In the genomic region with DNA sequence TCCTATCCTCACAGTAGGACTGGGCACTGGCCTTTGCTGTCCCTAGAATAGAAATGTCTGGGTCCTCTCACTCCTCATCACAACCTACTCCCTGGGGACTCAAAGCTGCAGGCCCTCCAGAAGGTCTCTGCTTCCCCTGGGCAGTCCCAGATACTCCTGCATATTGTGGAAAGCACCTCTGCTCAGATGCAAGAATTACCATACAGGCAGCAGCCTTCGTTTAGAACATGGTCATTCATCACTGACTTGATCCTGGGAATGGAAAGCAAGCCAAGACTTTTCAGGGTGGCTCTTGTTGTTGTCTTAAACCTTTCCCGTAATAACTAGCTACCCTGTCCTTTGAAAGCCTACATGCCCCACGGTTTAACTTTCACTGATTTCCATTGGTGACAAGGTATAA, we compare ENCODE assay signal across 1 cellular context.
TF ChIP-seq lines count a peak whose summit lies in the region.

No MANE protein-coding gene starts in this region.

TF ChIP-seq in HepG2, 621 proteins besides CTCF, POLR2A, EP300 and RAD21:
- TF ChIP-seq GABPB1 (CRISPR knock-in tag; IDR thresholded peaks at IDR 0.05) (no peak), ZMYM4 (CRISPR knock-in tag; IDR thresholded peaks at IDR 0.05) (no peak), MTF1 (CRISPR knock-in tag; IDR thresholded peaks at IDR 0.05) (no peak), ZFP90 (CRISPR knock-in tag; IDR thresholded peaks at IDR 0.05; ENCODE audit: borderline replicate concordance) (no peak), NFKBIZ (CRISPR knock-in tag; IDR thresholded peaks at IDR 0.05) (no peak), NR2C2 (CRISPR knock-in tag; IDR thresholded peaks at IDR 0.05; ENCODE audit: borderline replicate concordance) (no peak), ZNF670 (CRISPR knock-in tag; IDR thresholded peaks at IDR 0.05; ENCODE audit: borderline replicate concordance) (no peak), ZFP37 (CRISPR knock-in tag; IDR thresholded peaks at IDR 0.05; ENCODE audit: borderline replicate concordance) (no peak), ATF1 (CRISPR knock-in tag; IDR thresholded peaks at IDR 0.05) (no peak), ZNF766 (CRISPR knock-in tag; IDR thresholded peaks at IDR 0.05; ENCODE audit: borderline replicate concordance) (no peak), ZNF367 (CRISPR knock-in tag; IDR thresholded peaks at IDR 0.05; ENCODE audit: borderline replicate concordance) (no peak), PHF21A (CRISPR knock-in tag; IDR thresholded peaks at IDR 0.05) (no peak), ZNF10 (CRISPR knock-in tag; IDR thresholded peaks at IDR 0.05; ENCODE audit: borderline replicate concordance, low read depth) (no peak), ZNF468 (CRISPR knock-in tag; IDR thresholded peaks at IDR 0.05) (no peak), ZNF562 (CRISPR knock-in tag; IDR thresholded peaks at IDR 0.05; ENCODE audit: borderline replicate concordance) (no peak), ZNF496 (CRISPR knock-in tag; IDR thresholded peaks at IDR 0.05; ENCODE audit: insufficient replicate concordance) (no peak), FOSL2 (CRISPR knock-in tag; IDR thresholded peaks at IDR 0.05) (no peak)
- TF ChIP-seq, protein P1, sequence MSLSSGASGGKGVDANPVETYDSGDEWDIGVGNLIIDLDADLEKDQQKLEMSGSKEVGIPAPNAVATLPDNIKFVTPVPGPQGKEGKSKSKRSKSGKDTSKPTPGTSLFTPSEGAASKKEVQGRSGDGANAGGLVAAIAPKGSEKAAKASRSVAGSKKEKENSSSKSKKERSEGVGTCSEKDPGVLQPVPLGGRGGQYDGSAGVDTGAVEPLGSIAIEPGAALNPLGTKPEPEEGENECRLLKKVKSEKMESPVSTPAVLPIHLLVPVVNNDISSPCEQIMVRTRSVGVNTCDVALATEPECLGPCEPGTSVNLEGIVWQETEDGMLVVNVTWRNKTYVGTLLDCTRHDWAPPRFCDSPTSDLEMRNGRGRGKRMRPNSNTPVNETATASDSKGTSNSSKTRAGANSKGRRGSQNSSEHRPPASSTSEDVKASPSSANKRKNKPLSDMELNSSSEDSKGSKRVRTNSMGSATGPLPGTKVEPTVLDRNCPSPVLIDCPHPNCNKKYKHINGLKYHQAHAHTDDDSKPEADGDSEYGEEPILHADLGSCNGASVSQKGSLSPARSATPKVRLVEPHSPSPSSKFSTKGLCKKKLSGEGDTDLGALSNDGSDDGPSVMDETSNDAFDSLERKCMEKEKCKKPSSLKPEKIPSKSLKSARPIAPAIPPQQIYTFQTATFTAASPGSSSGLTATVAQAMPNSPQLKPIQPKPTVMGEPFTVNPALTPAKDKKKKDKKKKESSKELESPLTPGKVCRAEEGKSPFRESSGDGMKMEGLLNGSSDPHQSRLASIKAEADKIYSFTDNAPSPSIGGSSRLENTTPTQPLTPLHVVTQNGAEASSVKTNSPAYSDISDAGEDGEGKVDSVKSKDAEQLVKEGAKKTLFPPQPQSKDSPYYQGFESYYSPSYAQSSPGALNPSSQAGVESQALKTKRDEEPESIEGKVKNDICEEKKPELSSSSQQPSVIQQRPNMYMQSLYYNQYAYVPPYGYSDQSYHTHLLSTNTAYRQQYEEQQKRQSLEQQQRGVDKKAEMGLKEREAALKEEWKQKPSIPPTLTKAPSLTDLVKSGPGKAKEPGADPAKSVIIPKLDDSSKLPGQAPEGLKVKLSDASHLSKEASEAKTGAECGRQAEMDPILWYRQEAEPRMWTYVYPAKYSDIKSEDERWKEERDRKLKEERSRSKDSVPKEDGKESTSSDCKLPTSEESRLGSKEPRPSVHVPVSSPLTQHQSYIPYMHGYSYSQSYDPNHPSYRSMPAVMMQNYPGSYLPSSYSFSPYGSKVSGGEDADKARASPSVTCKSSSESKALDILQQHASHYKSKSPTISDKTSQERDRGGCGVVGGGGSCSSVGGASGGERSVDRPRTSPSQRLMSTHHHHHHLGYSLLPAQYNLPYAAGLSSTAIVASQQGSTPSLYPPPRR (CRISPR knock-in tag; IDR thresholded peaks at IDR 0.05; ENCODE audit: borderline replicate concordance) = no peak
- TF ChIP-seq, protein P2, sequence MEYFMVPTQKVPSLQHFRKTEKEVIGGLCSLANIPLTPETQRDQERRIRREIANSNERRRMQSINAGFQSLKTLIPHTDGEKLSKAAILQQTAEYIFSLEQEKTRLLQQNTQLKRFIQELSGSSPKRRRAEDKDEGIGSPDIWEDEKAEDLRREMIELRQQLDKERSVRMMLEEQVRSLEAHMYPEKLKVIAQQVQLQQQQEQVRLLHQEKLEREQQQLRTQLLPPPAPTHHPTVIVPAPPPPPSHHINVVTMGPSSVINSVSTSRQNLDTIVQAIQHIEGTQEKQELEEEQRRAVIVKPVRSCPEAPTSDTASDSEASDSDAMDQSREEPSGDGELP (IDR thresholded peaks at IDR 0.05; ENCODE audit: borderline replicate concordance, low read depth) = no peak
